In the genomic region with DNA sequence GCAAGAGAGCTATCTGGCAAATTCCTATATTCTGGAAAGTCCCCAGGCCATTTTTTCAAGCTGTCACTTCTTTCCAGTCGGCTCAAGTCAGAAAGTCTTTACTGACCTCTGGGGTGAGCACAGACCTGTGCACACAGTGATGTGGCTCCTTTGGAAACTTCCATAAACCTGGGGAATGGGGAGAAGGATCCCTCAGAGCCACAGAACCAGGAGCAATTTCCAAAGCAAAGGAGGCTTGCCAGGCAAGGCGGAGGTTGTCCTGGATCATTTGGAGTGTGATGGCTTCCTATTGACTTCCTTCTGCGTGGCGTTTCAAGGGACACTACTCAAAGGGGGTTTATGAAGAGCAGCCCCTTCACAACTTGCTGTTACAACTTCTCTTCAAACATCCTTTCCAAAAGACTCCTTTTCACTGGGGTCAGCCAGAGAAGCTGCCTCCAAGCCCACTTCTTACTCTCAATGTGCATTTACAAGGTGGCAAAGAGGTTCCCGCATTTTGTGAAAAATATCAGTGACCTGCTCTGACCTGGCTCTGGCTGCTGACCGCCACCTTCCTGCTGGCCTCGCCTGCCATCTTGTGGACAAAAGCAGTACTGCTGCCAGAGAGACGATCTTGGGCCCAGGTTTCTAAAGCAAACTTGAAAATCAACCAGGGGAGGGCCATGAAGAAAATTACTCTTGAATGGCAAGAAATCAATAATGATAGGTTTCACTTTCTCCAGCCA, we compare ENCODE assay signal across 1 cellular context.
TF ChIP-seq lines count a peak whose summit lies in the region.

No MANE protein-coding gene starts in this region.

TF ChIP-seq in HepG2, 621 proteins besides CTCF, POLR2A, EP300 and RAD21 (continued from another document and continues in another):
- TF ChIP-seq, protein P1, sequence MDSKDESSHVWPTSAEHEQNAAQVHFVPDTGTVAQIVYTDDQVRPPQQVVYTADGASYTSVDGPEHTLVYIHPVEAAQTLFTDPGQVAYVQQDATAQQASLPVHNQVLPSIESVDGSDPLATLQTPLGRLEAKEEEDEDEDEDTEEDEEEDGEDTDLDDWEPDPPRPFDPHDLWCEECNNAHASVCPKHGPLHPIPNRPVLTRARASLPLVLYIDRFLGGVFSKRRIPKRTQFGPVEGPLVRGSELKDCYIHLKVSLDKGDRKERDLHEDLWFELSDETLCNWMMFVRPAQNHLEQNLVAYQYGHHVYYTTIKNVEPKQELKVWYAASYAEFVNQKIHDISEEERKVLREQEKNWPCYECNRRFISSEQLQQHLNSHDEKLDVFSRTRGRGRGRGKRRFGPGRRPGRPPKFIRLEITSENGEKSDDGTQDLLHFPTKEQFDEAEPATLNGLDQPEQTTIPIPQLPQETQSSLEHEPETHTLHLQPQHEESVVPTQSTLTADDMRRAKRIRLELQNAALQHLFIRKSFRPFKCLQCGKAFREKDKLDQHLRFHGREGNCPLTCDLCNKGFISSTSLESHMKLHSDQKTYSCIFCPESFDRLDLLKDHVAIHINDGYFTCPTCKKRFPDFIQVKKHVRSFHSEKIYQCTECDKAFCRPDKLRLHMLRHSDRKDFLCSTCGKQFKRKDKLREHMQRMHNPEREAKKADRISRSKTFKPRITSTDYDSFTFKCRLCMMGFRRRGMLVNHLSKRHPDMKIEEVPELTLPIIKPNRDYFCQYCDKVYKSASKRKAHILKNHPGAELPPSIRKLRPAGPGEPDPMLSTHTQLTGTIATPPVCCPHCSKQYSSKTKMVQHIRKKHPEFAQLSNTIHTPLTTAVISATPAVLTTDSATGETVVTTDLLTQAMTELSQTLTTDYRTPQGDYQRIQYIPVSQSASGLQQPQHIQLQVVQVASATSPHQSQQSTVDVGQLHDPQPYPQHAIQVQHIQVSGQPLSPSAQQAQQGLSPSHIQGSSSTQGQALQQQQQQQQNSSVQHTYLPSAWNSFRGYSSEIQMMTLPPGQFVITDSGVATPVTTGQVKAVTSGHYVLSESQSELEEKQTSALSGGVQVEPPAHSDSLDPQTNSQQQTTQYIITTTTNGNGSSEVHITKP (CRISPR knock-in tag; IDR thresholded peaks at IDR 0.05; ENCODE audit: low read depth) = 0 out of 2 replicates have a peak, but pooled peaks have one; percentile 61
- no peak for TF ChIP-seq ZNF552 (CRISPR knock-in tag; IDR thresholded peaks at IDR 0.05; ENCODE audit: borderline replicate concordance)
- TF ChIP-seq, protein P2, sequence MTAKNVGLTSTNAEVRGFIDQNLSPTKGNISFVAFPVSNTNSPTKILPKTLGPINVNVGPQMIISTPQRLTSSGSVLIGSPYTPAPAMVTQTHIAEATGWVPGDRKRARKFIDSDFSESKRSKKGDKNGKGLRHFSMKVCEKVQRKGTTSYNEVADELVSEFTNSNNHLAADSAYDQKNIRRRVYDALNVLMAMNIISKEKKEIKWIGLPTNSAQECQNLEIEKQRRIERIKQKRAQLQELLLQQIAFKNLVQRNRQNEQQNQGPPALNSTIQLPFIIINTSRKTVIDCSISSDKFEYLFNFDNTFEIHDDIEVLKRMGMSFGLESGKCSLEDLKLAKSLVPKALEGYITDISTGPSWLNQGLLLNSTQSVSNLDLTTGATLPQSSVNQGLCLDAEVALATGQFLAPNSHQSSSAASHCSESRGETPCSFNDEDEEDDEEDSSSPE (CRISPR knock-in tag; IDR thresholded peaks at IDR 0.05) = no peak
- TF ChIP-seq ZSCAN20 (CRISPR knock-in tag; IDR thresholded peaks at IDR 0.05; ENCODE audit: borderline replicate concordance) = no peak
- 0 out of 2 replicates have a peak, but pooled peaks have one; percentile 63 for TF ChIP-seq IRX3 (CRISPR knock-in tag; IDR thresholded peaks at IDR 0.05; ENCODE audit: borderline replicate concordance, low read depth)
- TF ChIP-seq, protein P3, sequence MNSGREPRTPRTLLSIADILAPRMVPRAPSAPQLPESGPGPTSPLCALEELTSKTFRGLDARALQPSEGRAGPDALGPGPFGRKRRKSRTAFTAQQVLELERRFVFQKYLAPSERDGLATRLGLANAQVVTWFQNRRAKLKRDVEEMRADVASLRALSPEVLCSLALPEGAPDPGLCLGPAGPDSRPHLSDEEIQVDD (CRISPR knock-in tag; IDR thresholded peaks at IDR 0.05; ENCODE audit: borderline replicate concordance) = no peak
- no peak for TF ChIP-seq JUNB (CRISPR knock-in tag; IDR thresholded peaks at IDR 0.05; ENCODE audit: borderline replicate concordance)
- TF ChIP-seq, protein P4, sequence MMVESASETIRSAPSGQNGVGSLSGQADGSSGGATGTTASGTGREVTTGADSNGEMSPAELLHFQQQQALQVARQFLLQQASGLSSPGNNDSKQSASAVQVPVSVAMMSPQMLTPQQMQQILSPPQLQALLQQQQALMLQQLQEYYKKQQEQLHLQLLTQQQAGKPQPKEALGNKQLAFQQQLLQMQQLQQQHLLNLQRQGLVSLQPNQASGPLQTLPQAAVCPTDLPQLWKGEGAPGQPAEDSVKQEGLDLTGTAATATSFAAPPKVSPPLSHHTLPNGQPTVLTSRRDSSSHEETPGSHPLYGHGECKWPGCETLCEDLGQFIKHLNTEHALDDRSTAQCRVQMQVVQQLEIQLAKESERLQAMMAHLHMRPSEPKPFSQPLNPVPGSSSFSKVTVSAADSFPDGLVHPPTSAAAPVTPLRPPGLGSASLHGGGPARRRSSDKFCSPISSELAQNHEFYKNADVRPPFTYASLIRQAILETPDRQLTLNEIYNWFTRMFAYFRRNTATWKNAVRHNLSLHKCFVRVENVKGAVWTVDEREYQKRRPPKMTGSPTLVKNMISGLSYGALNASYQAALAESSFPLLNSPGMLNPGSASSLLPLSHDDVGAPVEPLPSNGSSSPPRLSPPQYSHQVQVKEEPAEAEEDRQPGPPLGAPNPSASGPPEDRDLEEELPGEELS (CRISPR knock-in tag; IDR thresholded peaks at IDR 0.05) = no peak
- no peak for TF ChIP-seq HNRNPK (IDR thresholded peaks at IDR 0.05; ENCODE audit: low read depth, low read length, poor library complexity, severe bottlenecking)
- TF ChIP-seq FOXA1 (IDR thresholded peaks at IDR 0.05) = no peak
- TF ChIP-seq FOXA1 (CRISPR knock-in tag; IDR thresholded peaks at IDR 0.05) = 0 out of 2 replicates have a peak, but pooled peaks have one; percentile 5
- no peak for TF ChIP-seq ZNF616 (CRISPR knock-in tag; IDR thresholded peaks at IDR 0.05; ENCODE audit: low read depth)
- TF ChIP-seq ZNF530 (CRISPR knock-in tag; IDR thresholded peaks at IDR 0.05; ENCODE audit: low read depth) = no peak
- no peak; the same call in 1 of the 2 replicates for TF ChIP-seq MIER3 (CRISPR knock-in tag; IDR thresholded peaks at IDR 0.05; ENCODE audit: borderline replicate concordance)
- TF ChIP-seq, protein P5, sequence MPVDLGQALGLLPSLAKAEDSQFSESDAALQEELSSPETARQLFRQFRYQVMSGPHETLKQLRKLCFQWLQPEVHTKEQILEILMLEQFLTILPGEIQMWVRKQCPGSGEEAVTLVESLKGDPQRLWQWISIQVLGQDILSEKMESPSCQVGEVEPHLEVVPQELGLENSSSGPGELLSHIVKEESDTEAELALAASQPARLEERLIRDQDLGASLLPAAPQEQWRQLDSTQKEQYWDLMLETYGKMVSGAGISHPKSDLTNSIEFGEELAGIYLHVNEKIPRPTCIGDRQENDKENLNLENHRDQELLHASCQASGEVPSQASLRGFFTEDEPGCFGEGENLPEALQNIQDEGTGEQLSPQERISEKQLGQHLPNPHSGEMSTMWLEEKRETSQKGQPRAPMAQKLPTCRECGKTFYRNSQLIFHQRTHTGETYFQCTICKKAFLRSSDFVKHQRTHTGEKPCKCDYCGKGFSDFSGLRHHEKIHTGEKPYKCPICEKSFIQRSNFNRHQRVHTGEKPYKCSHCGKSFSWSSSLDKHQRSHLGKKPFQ (CRISPR knock-in tag; IDR thresholded peaks at IDR 0.05; ENCODE audit: insufficient replicate concordance) = no peak
- no peak for TF ChIP-seq EHMT2 (IDR thresholded peaks at IDR 0.05; ENCODE audit: borderline replicate concordance, low read depth, low read length)
- no peak; the same call in 1 of the 2 replicates for TF ChIP-seq GZF1 (CRISPR knock-in tag; IDR thresholded peaks at IDR 0.05)
- TF ChIP-seq, protein P6, sequence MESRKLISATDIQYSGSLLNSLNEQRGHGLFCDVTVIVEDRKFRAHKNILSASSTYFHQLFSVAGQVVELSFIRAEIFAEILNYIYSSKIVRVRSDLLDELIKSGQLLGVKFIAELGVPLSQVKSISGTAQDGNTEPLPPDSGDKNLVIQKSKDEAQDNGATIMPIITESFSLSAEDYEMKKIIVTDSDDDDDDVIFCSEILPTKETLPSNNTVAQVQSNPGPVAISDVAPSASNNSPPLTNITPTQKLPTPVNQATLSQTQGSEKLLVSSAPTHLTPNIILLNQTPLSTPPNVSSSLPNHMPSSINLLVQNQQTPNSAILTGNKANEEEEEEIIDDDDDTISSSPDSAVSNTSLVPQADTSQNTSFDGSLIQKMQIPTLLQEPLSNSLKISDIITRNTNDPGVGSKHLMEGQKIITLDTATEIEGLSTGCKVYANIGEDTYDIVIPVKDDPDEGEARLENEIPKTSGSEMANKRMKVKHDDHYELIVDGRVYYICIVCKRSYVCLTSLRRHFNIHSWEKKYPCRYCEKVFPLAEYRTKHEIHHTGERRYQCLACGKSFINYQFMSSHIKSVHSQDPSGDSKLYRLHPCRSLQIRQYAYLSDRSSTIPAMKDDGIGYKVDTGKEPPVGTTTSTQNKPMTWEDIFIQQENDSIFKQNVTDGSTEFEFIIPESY (CRISPR knock-in tag; IDR thresholded peaks at IDR 0.05) = peak; percentile 61; the same call in 1 of the 2 replicates
- TF ChIP-seq, protein P7, sequence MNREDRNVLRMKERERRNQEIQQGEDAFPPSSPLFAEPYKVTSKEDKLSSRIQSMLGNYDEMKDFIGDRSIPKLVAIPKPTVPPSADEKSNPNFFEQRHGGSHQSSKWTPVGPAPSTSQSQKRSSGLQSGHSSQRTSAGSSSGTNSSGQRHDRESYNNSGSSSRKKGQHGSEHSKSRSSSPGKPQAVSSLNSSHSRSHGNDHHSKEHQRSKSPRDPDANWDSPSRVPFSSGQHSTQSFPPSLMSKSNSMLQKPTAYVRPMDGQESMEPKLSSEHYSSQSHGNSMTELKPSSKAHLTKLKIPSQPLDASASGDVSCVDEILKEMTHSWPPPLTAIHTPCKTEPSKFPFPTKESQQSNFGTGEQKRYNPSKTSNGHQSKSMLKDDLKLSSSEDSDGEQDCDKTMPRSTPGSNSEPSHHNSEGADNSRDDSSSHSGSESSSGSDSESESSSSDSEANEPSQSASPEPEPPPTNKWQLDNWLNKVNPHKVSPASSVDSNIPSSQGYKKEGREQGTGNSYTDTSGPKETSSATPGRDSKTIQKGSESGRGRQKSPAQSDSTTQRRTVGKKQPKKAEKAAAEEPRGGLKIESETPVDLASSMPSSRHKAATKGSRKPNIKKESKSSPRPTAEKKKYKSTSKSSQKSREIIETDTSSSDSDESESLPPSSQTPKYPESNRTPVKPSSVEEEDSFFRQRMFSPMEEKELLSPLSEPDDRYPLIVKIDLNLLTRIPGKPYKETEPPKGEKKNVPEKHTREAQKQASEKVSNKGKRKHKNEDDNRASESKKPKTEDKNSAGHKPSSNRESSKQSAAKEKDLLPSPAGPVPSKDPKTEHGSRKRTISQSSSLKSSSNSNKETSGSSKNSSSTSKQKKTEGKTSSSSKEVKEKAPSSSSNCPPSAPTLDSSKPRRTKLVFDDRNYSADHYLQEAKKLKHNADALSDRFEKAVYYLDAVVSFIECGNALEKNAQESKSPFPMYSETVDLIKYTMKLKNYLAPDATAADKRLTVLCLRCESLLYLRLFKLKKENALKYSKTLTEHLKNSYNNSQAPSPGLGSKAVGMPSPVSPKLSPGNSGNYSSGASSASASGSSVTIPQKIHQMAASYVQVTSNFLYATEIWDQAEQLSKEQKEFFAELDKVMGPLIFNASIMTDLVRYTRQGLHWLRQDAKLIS (CRISPR knock-in tag; IDR thresholded peaks at IDR 0.05) = no peak
- no peak for TF ChIP-seq KLF16 (CRISPR knock-in tag; IDR thresholded peaks at IDR 0.05)
- TF ChIP-seq, protein P8, sequence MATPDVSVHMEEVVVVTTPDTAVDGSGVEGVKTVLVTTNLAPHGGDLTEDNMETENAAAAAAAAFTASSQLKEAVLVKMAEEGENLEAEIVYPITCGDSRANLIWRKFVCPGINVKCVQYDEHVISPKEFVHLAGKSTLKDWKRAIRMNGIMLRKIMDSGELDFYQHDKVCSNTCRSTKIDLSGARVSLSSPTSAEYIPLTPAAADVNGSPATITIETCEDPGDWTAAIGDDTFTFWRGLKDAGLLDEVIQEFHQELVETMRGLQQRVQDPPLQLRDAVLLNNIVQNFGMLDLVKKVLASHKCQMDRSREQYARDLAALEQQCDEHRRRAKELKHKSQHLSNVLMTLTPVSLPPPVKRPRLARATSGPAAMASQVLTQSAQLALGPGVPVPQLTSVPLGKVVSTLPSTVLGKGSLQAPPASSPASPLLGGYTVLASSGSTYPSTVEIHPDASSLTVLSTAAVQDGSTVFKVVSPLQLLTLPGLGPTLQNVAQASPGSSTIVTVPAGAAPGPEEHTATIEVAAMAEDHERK (CRISPR knock-in tag; IDR thresholded peaks at IDR 0.05; ENCODE audit: low read depth) = 0 out of 2 replicates have a peak, but pooled peaks have one; percentile 21
- TF ChIP-seq, protein P9, sequence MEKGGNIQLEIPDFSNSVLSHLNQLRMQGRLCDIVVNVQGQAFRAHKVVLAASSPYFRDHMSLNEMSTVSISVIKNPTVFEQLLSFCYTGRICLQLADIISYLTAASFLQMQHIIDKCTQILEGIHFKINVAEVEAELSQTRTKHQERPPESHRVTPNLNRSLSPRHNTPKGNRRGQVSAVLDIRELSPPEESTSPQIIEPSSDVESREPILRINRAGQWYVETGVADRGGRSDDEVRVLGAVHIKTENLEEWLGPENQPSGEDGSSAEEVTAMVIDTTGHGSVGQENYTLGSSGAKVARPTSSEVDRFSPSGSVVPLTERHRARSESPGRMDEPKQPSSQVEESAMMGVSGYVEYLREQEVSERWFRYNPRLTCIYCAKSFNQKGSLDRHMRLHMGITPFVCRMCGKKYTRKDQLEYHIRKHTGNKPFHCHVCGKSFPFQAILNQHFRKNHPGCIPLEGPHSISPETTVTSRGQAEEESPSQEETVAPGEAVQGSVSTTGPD (CRISPR knock-in tag; IDR thresholded peaks at IDR 0.05) = no peak
- TF ChIP-seq POLR2G (IDR thresholded peaks at IDR 0.05; ENCODE audit: low read depth, low read length) = no peak
- TF ChIP-seq ZZZ3 (CRISPR knock-in tag; IDR thresholded peaks at IDR 0.05; ENCODE audit: borderline replicate concordance) = no peak
- no peak; the same call in 1 of the 2 replicates for TF ChIP-seq ZNF629 (CRISPR knock-in tag; conservative IDR thresholded peaks at IDR 0.05)
- TF ChIP-seq ZFP36L1 (CRISPR knock-in tag; IDR thresholded peaks at IDR 0.05) = no peak
